ENCODE assay signal across 10 cellular contexts in genomic region chr9:71001780-71002386, GRCh38.
DNase-seq lines count a peak whose midpoint lies in the region; ATAC-seq and TF ChIP-seq lines count a peak whose summit lies in the region.
"Had no signal": no experiment of that assay in that cellular context is flagged by ENCODE, and none has a peak within 500 bp of the region (broad histone marks: within the 10 kb centered on the region; RNA-seq: fewer than 3 reads in every experiment).

No MANE protein-coding gene starts in this region.

- no peaks in the 10 kb centered on the region for H3K27me3 Mint-ChIP-seq in activated T-cell treated with anti-CD3 and anti-CD28 coated beads, Interleukin-2, amount 50 U/mL, for 24 hours
- H3K27me3 Mint-ChIP-seq: CD4-positive, alpha-beta memory T cell had no signal

- peak; percentile 1 for DNase-seq in NCI-H2107 treated with DMSO at 0.1 percent for 48 hours (lab: John Stamatoyannopoulos, UW; ENCODE audit: unreplicated experiment)
- no peak for DNase-seq in NCI-H2107 (lab: John Stamatoyannopoulos, UW)
- peak; percentile 52 for DNase-seq in RWPE1 (ENCODE audit: low spot score)
- DNase-seq in iPS DF 19.7 (ENCODE audit: low read depth, low spot score): peak; percentile 48
- no peak for DNase-seq in GOT3 (lab: John Stamatoyannopoulos, UW)
- DNase-seq in activated T-cell treated with anti-CD3 and anti-CD28 coated beads, Interleukin-2, amount 50 U/mL, for 24 hours: no peak

- H3K36me3 Mint-ChIP-seq in activated T-cell treated with anti-CD3 and anti-CD28 coated beads, Interleukin-2, amount 50 U/mL, for 24 hours (ENCODE audit: low read depth): no peaks in the 10 kb centered on the region
- H3K36me3 Mint-ChIP-seq: CD4-positive, alpha-beta memory T cell had no signal

- peaks cover 11% of the 10 kb centered on the region for H3K9me3 Mint-ChIP-seq in activated T-cell treated with anti-CD3 and anti-CD28 coated beads, Interleukin-2, amount 50 U/mL, for 24 hours

- no peak overlapping the region for H3K4me3 Mint-ChIP-seq in activated T-cell treated with anti-CD3 and anti-CD28 coated beads, Interleukin-2, amount 50 U/mL, for 24 hours
- H3K4me3 Mint-ChIP-seq: CD4-positive, alpha-beta memory T cell had no signal

- peak; percentile 63 for TF ChIP-seq CTCF in RWPE1 (conservative IDR thresholded peaks at IDR 0.05; ENCODE audit: low read depth)

- no peak overlapping the region for H3K27ac Mint-ChIP-seq in activated T-cell treated with anti-CD3 and anti-CD28 coated beads, Interleukin-2, amount 50 U/mL, for 24 hours
- H3K27ac Mint-ChIP-seq: CD4-positive, alpha-beta memory T cell had no signal

- no peaks in the 10 kb centered on the region for H3K4me1 Mint-ChIP-seq in activated T-cell treated with anti-CD3 and anti-CD28 coated beads, Interleukin-2, amount 50 U/mL, for 24 hours (ENCODE audit: low read depth)
- H3K4me1 Mint-ChIP-seq: CD4-positive, alpha-beta memory T cell had no signal

- peak; percentile 56 for ATAC-seq in HG02973 (IDR thresholded peaks at IDR 0.05; ENCODE audit: unreplicated experiment)
- no peak for ATAC-seq in GM18520 (IDR thresholded peaks at IDR 0.05; ENCODE audit: unreplicated experiment)

- CTCF ChIA-PET in RWPE1 (lab: Yijun Ruan, JAX): interaction anchor here (0.6 to 1.6 kb wide), 8 partner anchors 9 to 362 kb away, joined by 3 to 7 read pairs (median 3); no protein-coding TSS in a partner anchor

- H3K27ac ChIP-seq in RWPE1: no peak overlapping the region
- H3K27ac ChIP-seq: skin epidermis had no signal

- POLR2A ChIA-PET in RWPE1 (lab: Yijun Ruan, JAX; ENCODE audit: low non-redundant PET): no interaction called here

Comparison
In these comparisons a context has a peak if more than half of its experiments do, and no peak if none do; other contexts are left out.
1. DNase-seq: peak in NCI-H2107 treated with DMSO at 0.1 percent for 48 hours (single experiment), RWPE1 (single experiment) and iPS DF 19.7 (single experiment); none in NCI-H2107 (single experiment), GOT3 (single experiment) and activated T-cell treated with anti-CD3 and anti-CD28 coated beads, Interleukin-2, amount 50 U/mL, for 24 hours (single experiment).